Comparison of ENCODE assay signal across 19 cellular contexts in genomic region chr14:69633238-69633637, GRCh38. TPM values are rescaled to one million over a fixed set of nuclear protein-coding genes. Genes with fewer than 3 reads are reported as not detected.
DNase-seq lines count a peak whose midpoint lies in the region; ATAC-seq and TF ChIP-seq lines count a peak whose summit lies in the region.
"Had no signal": no experiment of that assay in that cellular context is flagged by ENCODE, and none has a peak within 500 bp of the region (broad histone marks: within the 10 kb centered on the region; RNA-seq: fewer than 3 reads in every experiment).

No MANE protein-coding gene starts in this region.

- H3K4me3 ChIP-seq in heart right ventricle: no peak overlapping the region
- H3K4me3 ChIP-seq in right cardiac atrium (ENCODE audit: low read length): no peak overlapping the region
- no peak overlapping the region for H3K4me3 ChIP-seq in osteoblast (ENCODE audit: insufficient read depth, low read length)
- H3K4me3 ChIP-seq: dorsolateral prefrontal cortex, esophagus squamous epithelium, SJCRH30 had no signal

- H3K27ac Mint-ChIP-seq in activated B cell treated with CpG ODN at 0.5 μM for 24 hours (peak overlapping the region; percentile 92), memory B cell (peak overlapping the region; percentile 92)
- peak overlapping the region; percentile 79 for H3K27ac Mint-ChIP-seq in stimulated activated memory B cell treated with anti-CD40 and anti-IgM and Interleukin-4, amounts not matched to agents 10 μg/mL and 1 μg/mL and 100 μg/mL, for 72 hours

- H3K36me3 Mint-ChIP-seq in activated B cell treated with CpG ODN at 0.5 μM for 24 hours (ENCODE audit: low read depth): peaks cover 22% of the 10 kb centered on the region
- H3K36me3 Mint-ChIP-seq in memory B cell: peaks cover 2% of the 10 kb centered on the region
- H3K36me3 Mint-ChIP-seq in stimulated activated memory B cell treated with anti-CD40 and anti-IgM and Interleukin-4, amounts not matched to agents 10 μg/mL and 1 μg/mL and 100 μg/mL, for 72 hours: peaks cover 22% of the 10 kb centered on the region

- H3K9me3 ChIP-seq in heart right ventricle: no peaks in the 10 kb centered on the region
- H3K9me3 ChIP-seq in right cardiac atrium (ENCODE audit: control insufficient read depth, low read length): no peaks in the 10 kb centered on the region
- H3K9me3 ChIP-seq in osteoblast (ENCODE audit: low read depth, low read length): no peaks in the 10 kb centered on the region
- H3K9me3 ChIP-seq: esophagus squamous epithelium, SJCRH30 had no signal

- H3K27me3 Mint-ChIP-seq in activated B cell treated with CpG ODN at 0.5 μM for 24 hours (no peaks in the 10 kb centered on the region), memory B cell (no peaks in the 10 kb centered on the region)
- no peaks in the 10 kb centered on the region for H3K27me3 Mint-ChIP-seq in stimulated activated memory B cell treated with anti-CD40 and anti-IgM and Interleukin-4, amounts not matched to agents 10 μg/mL and 1 μg/mL and 100 μg/mL, for 72 hours

- no peak overlapping the region for H2AFZ ChIP-seq in osteoblast (ENCODE audit: low read length)

- POLR2A ChIA-PET in activated B cell treated with CpG ODN at 0.5 μM for 24 hours (lab: Charles Lee): interaction anchor here (0.6 to 1.3 kb wide), 3 partner anchors 14 to 254 kb away, joined by 3 to 6 read pairs (median 4); partner anchors contain the start of gene SRSF5

- H3K4me1 Mint-ChIP-seq in activated B cell treated with CpG ODN at 0.5 μM for 24 hours: peaks cover 99% of the 10 kb centered on the region
- H3K4me1 Mint-ChIP-seq in memory B cell: peaks cover 84% of the 10 kb centered on the region
- H3K4me1 Mint-ChIP-seq in stimulated activated memory B cell treated with anti-CD40 and anti-IgM and Interleukin-4, amounts not matched to agents 10 μg/mL and 1 μg/mL and 100 μg/mL, for 72 hours: peaks cover 96% of the 10 kb centered on the region

- H3K4me1 ChIP-seq in heart right ventricle: peaks cover 53 to 100% (median 98%) of the 10 kb centered on the region in 9 donors
- peaks cover 49% of the 10 kb centered on the region for H3K4me1 ChIP-seq in right cardiac atrium (ENCODE audit: control insufficient read depth, insufficient read depth, low read length)
- H3K4me1 ChIP-seq in osteoblast (ENCODE audit: insufficient read depth, low read length): peaks cover 43% of the 10 kb centered on the region

- intact Hi-C loops in heart right ventricle (cut with DNase I): loop anchor here in 1 of 10 donors (5.0 kb wide), 1 partner anchor 39 kb away; no protein-coding TSS in a partner anchor
- intact Hi-C loops in right cardiac atrium (cut with DNase I): no loop called here
- intact Hi-C loops in activated B cell treated with CpG ODN at 0.5 μM for 24 hours (cut with micrococcal nuclease): no loop called here

- H3K9me3 Mint-ChIP-seq in activated B cell treated with CpG ODN at 0.5 μM for 24 hours (no peaks in the 10 kb centered on the region), memory B cell (no peaks in the 10 kb centered on the region)
- no peaks in the 10 kb centered on the region for H3K9me3 Mint-ChIP-seq in stimulated activated memory B cell treated with anti-CD40 and anti-IgM and Interleukin-4, amounts not matched to agents 10 μg/mL and 1 μg/mL and 100 μg/mL, for 72 hours

- no peak overlapping the region for H3K4me2 ChIP-seq in osteoblast (ENCODE audit: insufficient read depth, low read length)

- H3K79me2 ChIP-seq in osteoblast (ENCODE audit: insufficient read depth, low read length): peaks cover 95% of the 10 kb centered on the region

- H3K36me3 ChIP-seq in heart right ventricle (no peaks in the 10 kb centered on the region), osteoblast (ENCODE audit: insufficient read depth, low read length) (no peaks in the 10 kb centered on the region)
- H3K36me3 ChIP-seq: esophagus squamous epithelium, SJCRH30 had no signal

- H3K4me3 Mint-ChIP-seq in activated B cell treated with CpG ODN at 0.5 μM for 24 hours: peak overlapping the region; percentile 33
- H3K4me3 Mint-ChIP-seq in memory B cell: no peak overlapping the region
- H3K4me3 Mint-ChIP-seq in stimulated activated memory B cell treated with anti-CD40 and anti-IgM and Interleukin-4, amounts not matched to agents 10 μg/mL and 1 μg/mL and 100 μg/mL, for 72 hours: no peak overlapping the region

- WGBS in heart right ventricle, 2 donors: 37 to 41% methylated on average over 4 of the region's 4 CpGs
- WGBS in right cardiac atrium: 47% methylated on average over 4 of the region's 4 CpGs

- H4K20me1 ChIP-seq in osteoblast (ENCODE audit: insufficient read depth, low read length): peaks cover 90% of the 10 kb centered on the region

- TF ChIP-seq CTCF in heart right ventricle (IDR thresholded peaks at IDR 0.05) (no peak), activated B cell treated with CpG ODN at 0.5 μM for 24 hours (IDR thresholded peaks at IDR 0.05) (no peak), osteoblast (IDR thresholded peaks at IDR 0.05; ENCODE audit: extremely low read depth, low read depth, low read length) (no peak)

- DNase-seq in heart right ventricle (no peak), right cardiac atrium (no peak), activated B cell treated with CpG ODN at 0.5 μM for 24 hours (no peak), memory B cell (ENCODE audit: low spot score in 2 of 2) (no peak), DMS53 (lab: John Stamatoyannopoulos, UW) (no peak), islet precursor cell (no peak), osteoblast (ENCODE audit: insufficient read length, low spot score, missing footprints) (no peak)
- DNase-seq: activated CD4-positive, alpha-beta T cell treated with anti-CD3 and anti-CD28 coated beads, Interleukin-2, amount 50 U/mL, for 48 hours; activated effector memory CD4-positive, alpha-beta T cell treated with Interleukin-2 at 50 U/mL for 16 hours; dorsolateral prefrontal cortex; esophagus squamous epithelium; head of caudate nucleus; kidney glomerular epithelial cell; NCI-H226; SJCRH30; substantia nigra had no signal

- H3K27ac ChIP-seq in heart right ventricle (peak overlapping the region in 8 of 10 donors; percentile 3 to 90 (median 58)), right cardiac atrium (ENCODE audit: low read length) (no peak overlapping the region), osteoblast (ENCODE audit: low read depth, low read length) (no peak overlapping the region)
- H3K27ac ChIP-seq: HL-60, SJCRH30 had no signal

- CTCF ChIA-PET in activated B cell treated with CpG ODN at 0.5 μM for 24 hours (lab: Charles Lee): no interaction called here

- no peaks in the 10 kb centered on the region for H3K27me3 ChIP-seq in heart right ventricle
- no peaks in the 10 kb centered on the region for H3K27me3 ChIP-seq in right cardiac atrium (ENCODE audit: control insufficient read depth, insufficient read depth)
- no peaks in the 10 kb centered on the region for H3K27me3 ChIP-seq in osteoblast (ENCODE audit: insufficient read depth, low read length)
- H3K27me3 ChIP-seq: dorsolateral prefrontal cortex, esophagus squamous epithelium, SJCRH30 had no signal

- ATAC-seq in heart right ventricle: no peak
- ATAC-seq in right cardiac atrium: no peak
- no peak for ATAC-seq in activated B cell treated with CpG ODN at 0.5 μM for 24 hours (ENCODE audit: low read depth)
- ATAC-seq in memory B cell (ENCODE audit: low read depth): no peak
- ATAC-seq in stimulated activated memory B cell treated with anti-CD40 and anti-IgM and Interleukin-4, amounts not matched to agents 10 μg/mL and 1 μg/mL and 100 μg/mL, for 72 hours: no peak

RNA-seq across cellular contexts. Expression of gene SUSD6, which starts 21.8 kb away (rescaled TPM):
- total RNA-seq in heart right ventricle (10 to 100 TPM; 18.0 to 46.3 (median 25.5) TPM), right cardiac atrium (10 to 100 TPM; 16.5 to 25.9 (median 22.1) TPM), activated B cell treated with CpG ODN at 0.5 μM for 24 hours (63.5 and 67.1 TPM in 2 replicates), osteoblast (17.1 and 17.7 TPM in 2 replicates)
- polyA plus RNA-seq in heart right ventricle (1 to 10 TPM; 5.9 to 8.4 TPM), right cardiac atrium (9.1 TPM)

RNA-seq across cellular contexts. Expression of gene CCDC177, which starts 58.6 kb away (rescaled TPM):
- not detected for total RNA-seq in heart right ventricle
- polyA plus RNA-seq in heart right ventricle: under 1 TPM in 1 of 2 donors, not detected in 1; 0.03 TPM
- not detected for total RNA-seq in right cardiac atrium
- not detected for polyA plus RNA-seq in right cardiac atrium
- 0.05 TPM in 1 of 2 replicates, not detected in the other for total RNA-seq in activated B cell treated with CpG ODN at 0.5 μM for 24 hours
- not detected in 2 replicates for total RNA-seq in osteoblast
- total RNA-seq: LHCN-M2 had no signal

Comparison
In these comparisons a context has a peak if more than half of its experiments do, and no peak if none do; other contexts are left out.
1. H3K27ac ChIP-seq: peak in heart right ventricle (8 of 10); none in right cardiac atrium (single experiment) and osteoblast (single experiment).
2. Peak in every context shown above with its lines, with median percentiles within 50 percentile points of each other: H3K27ac Mint-ChIP-seq.